24 cellular contexts compared by ENCODE assay signal in the genomic region with DNA sequence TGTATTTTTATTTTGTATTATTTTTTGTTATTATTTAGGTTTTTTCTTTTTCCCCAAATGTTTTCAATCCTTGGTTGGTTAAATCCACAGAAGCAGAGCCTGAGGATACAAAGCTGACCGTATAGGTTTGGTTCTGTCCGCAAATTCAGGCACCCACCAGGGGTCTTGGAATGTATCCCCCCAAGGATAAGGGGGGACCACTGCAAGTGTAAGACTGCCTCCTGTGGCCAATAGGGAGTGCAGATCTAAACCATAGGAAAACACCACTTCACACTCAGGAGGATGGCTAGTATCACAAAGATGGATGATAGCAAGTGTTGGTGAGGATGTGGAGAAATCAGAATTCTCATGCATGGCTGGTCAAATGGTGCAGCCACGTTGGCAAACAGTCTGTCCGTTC. TPM values are rescaled to one million over a fixed set of nuclear protein-coding genes. Genes with fewer than 3 reads are reported as not detected.
DNase-seq lines count a peak whose midpoint lies in the region; TF ChIP-seq lines count a peak whose summit lies in the region.
"Had no signal": no experiment of that assay in that cellular context is flagged by ENCODE, and none has a peak within 500 bp of the region (broad histone marks: within the 10 kb centered on the region; RNA-seq: fewer than 3 reads in every experiment).

No MANE protein-coding gene starts in this region.

- peak; percentile 13 for TF ChIP-seq CTCF in HFF-Myc (IDR thresholded peaks at IDR 0.05; ENCODE audit: low read depth, low read length, missing control alignments)
- peak; percentile 43 for TF ChIP-seq CTCF in brain microvascular endothelial cell (IDR thresholded peaks at IDR 0.05; ENCODE audit: low read depth, low read length, missing control alignments)
- peak; percentile 40 for TF ChIP-seq CTCF in neural progenitor cell (IDR thresholded peaks at IDR 0.05)

- H3K9me3 Mint-ChIP-seq in neural progenitor cell = no peaks in the 10 kb centered on the region
- H3K9me3 Mint-ChIP-seq: activated CD4-positive, alpha-beta T cell treated with anti-CD3 and anti-CD28 coated beads, Interleukin-2, amount 10 ng/mL, durations not matched to agents 7 days and 5 days; activated T-cell treated with anti-CD3 and anti-CD28 coated beads, Interleukin-2, amount 50 U/mL, for 4 hours; CD4-positive, CD25-positive, alpha-beta regulatory T cell; natural killer cell had no signal

- H3K27me3 ChIP-seq in BLaER1 treated with 17β-estradiol and CSF1 and Interleukin-3, amounts not matched to agents 10 nM and 100 nM = no peaks in the 10 kb centered on the region
- H3K27me3 ChIP-seq in brain microvascular endothelial cell (replicated peaks) (no peaks in the 10 kb centered on the region), neural progenitor cell (no peaks in the 10 kb centered on the region), trophoblast cell (ENCODE audit: insufficient read depth, low read length) (no peaks in the 10 kb centered on the region)
- H3K27me3 ChIP-seq: stomach, thyroid gland had no signal

- peaks cover 10% of the 10 kb centered on the region for H3K27me3 Mint-ChIP-seq in neural progenitor cell (ENCODE audit: insufficient read depth, low read depth)
- H3K27me3 Mint-ChIP-seq: activated CD4-positive, alpha-beta T cell treated with anti-CD3 and anti-CD28 coated beads, Interleukin-2, amount 10 ng/mL, durations not matched to agents 7 days and 5 days; CD4-positive, CD25-positive, alpha-beta regulatory T cell had no signal

- no peaks in the 10 kb centered on the region for H3F3A ChIP-seq in neural progenitor cell (ENCODE audit: low read depth)

- H2BK120ac ChIP-seq in trophoblast cell (ENCODE audit: insufficient read depth, low read length, poor library complexity) = no peak overlapping the region

- H3K14ac ChIP-seq in trophoblast cell (ENCODE audit: low read length) = no peak overlapping the region

- no peaks in the 10 kb centered on the region for H3K36me3 ChIP-seq in BLaER1 treated with 17β-estradiol and CSF1 and Interleukin-3, amounts not matched to agents 10 nM and 100 nM
- H3K36me3 ChIP-seq in brain microvascular endothelial cell (replicated peaks) (no peaks in the 10 kb centered on the region), neural progenitor cell (no peaks in the 10 kb centered on the region), trophoblast cell (ENCODE audit: control insufficient read depth in 1 of 2, insufficient read depth in 2 of 2, low read length in 2 of 2) (no peaks in the 10 kb centered on the region)
- H3K36me3 ChIP-seq: thyroid gland had no signal

- no peak overlapping the region for H4K12ac ChIP-seq in trophoblast cell (ENCODE audit: low read depth, low read length)

- H3K18ac ChIP-seq in trophoblast cell (ENCODE audit: low read length) = no peak overlapping the region

- peaks cover 12 to 91% (median 77%) of the 10 kb centered on the region in 10 experiments for H3K4me1 ChIP-seq in BLaER1 treated with 17β-estradiol and CSF1 and Interleukin-3, amounts not matched to agents 10 nM and 100 nM
- no peaks in the 10 kb centered on the region for H3K4me1 ChIP-seq in neural progenitor cell
- H3K4me1 ChIP-seq in trophoblast cell (ENCODE audit: control insufficient read depth in 1 of 2, insufficient read depth in 2 of 2, low read length in 2 of 2) = no peaks in the 10 kb centered on the region

- WGBS in trophoblast cell (ENCODE audit: extremely low coverage, insufficient coverage, insufficient read length) = no CpG with 5 or more reads among the region's 4 CpGs

- H3K4me3 ChIP-seq in BLaER1 treated with 17β-estradiol and CSF1 and Interleukin-3, amounts not matched to agents 10 nM and 100 nM = no peak overlapping the region
- H3K4me3 ChIP-seq in HFF-Myc (replicated peaks; ENCODE audit: low read depth, low read length) (no peak overlapping the region), brain microvascular endothelial cell (ENCODE audit: low read depth, low read length) (no peak overlapping the region), neural progenitor cell (no peak overlapping the region), trophoblast cell (ENCODE audit: low read depth, low read length) (no peak overlapping the region)
- H3K4me3 ChIP-seq: stomach, thyroid gland had no signal

- no peaks in the 10 kb centered on the region for H3K79me1 ChIP-seq in trophoblast cell (ENCODE audit: low read length)

- no peak overlapping the region for H3K4me3 Mint-ChIP-seq in neural progenitor cell
- H3K4me3 Mint-ChIP-seq: activated CD4-positive, alpha-beta T cell treated with anti-CD3 and anti-CD28 coated beads, Interleukin-2, amount 10 ng/mL, durations not matched to agents 7 days and 5 days; activated T-cell treated with anti-CD3 and anti-CD28 coated beads, Interleukin-2, amount 50 U/mL, for 4 hours; CD4-positive, CD25-positive, alpha-beta regulatory T cell; natural killer cell had no signal

- DNase-seq in HFF-Myc (ENCODE audit: extremely low read depth, low read depth) (no peak), brain microvascular endothelial cell (no peak), neural progenitor cell (ENCODE audit: low spot score) (peak; percentile 22), trophoblast cell (no peak), dedifferentiated amniotic fluid mesenchymal stem cell (ENCODE audit: extremely low spot score) (no peak), RPMI8226 (no peak)
- DNase-seq: activated CD4-positive, alpha-beta T cell treated with anti-CD3 and anti-CD28 coated beads, Interleukin-2, amount 10 ng/mL, durations not matched to agents 7 days and 5 days; activated gamma-delta T cell treated with Interleukin-2 at 50 U/mL for 16 hours; activated T-cell treated with anti-CD3 and anti-CD28 coated beads, Interleukin-2, amount 50 U/mL, for 4 hours; CD4-positive, CD25-positive, alpha-beta regulatory T cell; EL; glutamatergic neuron; HCEC 1CT; natural killer cell; NCI-H1417 treated with DMSO at 0.1 percent for 48 hours; NCI-H2081 treated with DMSO at 0.1 percent for 48 hours; NCI-H345; small intestine; stimulated activated CD4-positive, alpha-beta T cell treated with anti-CD3 and anti-CD28 coated beads, Interleukin-1b, Interleukin-23, amount 100 ng/mL, for 48 hours; stimulated activated CD8-positive, alpha-beta memory T cell treated with anti-CD3 and anti-CD28 coated beads, Interleukin-4, amount 100 ng/mL, for 48 hours; stomach; thyroid gland had no signal

- H3K4ac ChIP-seq in trophoblast cell (ENCODE audit: low read depth, low read length) = no peak overlapping the region

- peaks cover 4% of the 10 kb centered on the region for H3K4me1 Mint-ChIP-seq in neural progenitor cell

- H4K8ac ChIP-seq in trophoblast cell (ENCODE audit: low read depth, low read length) = no peak overlapping the region

- no peak overlapping the region for H3K23ac ChIP-seq in trophoblast cell (ENCODE audit: low read length)

- H2BK5ac ChIP-seq in trophoblast cell (ENCODE audit: low read depth, low read length, poor library complexity) = no peak overlapping the region

- no peaks in the 10 kb centered on the region for H3K79me2 ChIP-seq in neural progenitor cell (ENCODE audit: low read depth)
- no peaks in the 10 kb centered on the region for H3K79me2 ChIP-seq in trophoblast cell (ENCODE audit: control insufficient read depth, insufficient read depth, low read length, poor library complexity)

- H2AFZ ChIP-seq in neural progenitor cell (replicated peaks) = no peak overlapping the region
- no peak overlapping the region for H2AFZ ChIP-seq in trophoblast cell (ENCODE audit: insufficient read depth, low read length, poor library complexity)

- no peaks in the 10 kb centered on the region for H3K9me3 ChIP-seq in BLaER1 treated with 17β-estradiol and CSF1 and Interleukin-3, amounts not matched to agents 10 nM and 100 nM (replicated peaks in 1 of 11)
- H3K9me3 ChIP-seq in neural progenitor cell (ENCODE audit: low read depth) (no peaks in the 10 kb centered on the region), trophoblast cell (ENCODE audit: insufficient read depth, low read depth, low read length) (peaks cover under 1% of the 10 kb centered on the region)
- H3K9me3 ChIP-seq: stomach, thyroid gland had no signal

- no peaks in the 10 kb centered on the region for H3K36me3 Mint-ChIP-seq in neural progenitor cell
- H3K36me3 Mint-ChIP-seq: CD4-positive, CD25-positive, alpha-beta regulatory T cell; natural killer cell had no signal

- peak overlapping the region in 4 of 11 experiments; percentile 27 to 50 (median 42); a peak in 5 of 22 replicates for H3K27ac ChIP-seq in BLaER1 treated with 17β-estradiol and CSF1 and Interleukin-3, amounts not matched to agents 10 nM and 100 nM
- H3K27ac ChIP-seq in brain microvascular endothelial cell (no peak overlapping the region), neural progenitor cell (no peak overlapping the region), trophoblast cell (ENCODE audit: low read depth, low read length) (no peak overlapping the region)
- H3K27ac ChIP-seq: KMS-11, stomach, thyroid gland had no signal

- no peak overlapping the region for H2BK12ac ChIP-seq in trophoblast cell (ENCODE audit: low read length)

- no peak overlapping the region for H2AK5ac ChIP-seq in trophoblast cell (ENCODE audit: low read length)

- no peak overlapping the region for H3K9ac ChIP-seq in BLaER1 treated with 17β-estradiol and CSF1 and Interleukin-3, amounts not matched to agents 10 nM and 100 nM
- H3K9ac ChIP-seq in neural progenitor cell (no peak overlapping the region), trophoblast cell (ENCODE audit: low read length) (no peak overlapping the region)
- H3K9ac ChIP-seq: KMS-11 had no signal

- H3K27ac Mint-ChIP-seq in neural progenitor cell = no peak overlapping the region
- H3K27ac Mint-ChIP-seq: activated CD4-positive, alpha-beta T cell treated with anti-CD3 and anti-CD28 coated beads, Interleukin-2, amount 10 ng/mL, durations not matched to agents 7 days and 5 days; natural killer cell had no signal

- H4K20me1 ChIP-seq in BLaER1 treated with 17β-estradiol and CSF1 and Interleukin-3, amounts not matched to agents 10 nM and 100 nM = peaks cover 0 to 45% (median 19%) of the 10 kb centered on the region in 11 experiments; a peak in 10 of 22 replicates
- H4K20me1 ChIP-seq in neural progenitor cell (ENCODE audit: low read depth) = no peaks in the 10 kb centered on the region

- no peak overlapping the region for H4K91ac ChIP-seq in trophoblast cell (ENCODE audit: low read depth, low read length)

- in situ Hi-C loops in brain microvascular endothelial cell (cut with HindIII; ENCODE audit: low pct_ligation_motif_present, low sequenced_read_pairs) = no loop called here

- H3K4me2 ChIP-seq in BLaER1 treated with 17β-estradiol and CSF1 and Interleukin-3, amounts not matched to agents 10 nM and 100 nM = peak overlapping the region in 8 of 11 experiments; percentile 40 to 67 (median 54); a peak in 16 of 22 replicates
- H3K4me2 ChIP-seq in neural progenitor cell (no peak overlapping the region), trophoblast cell (ENCODE audit: low read length) (no peak overlapping the region)
- H3K4me2 ChIP-seq: KMS-11 had no signal

RNA-seq across cellular contexts. Expression of gene CPT1A, which starts 20.0 kb away (rescaled TPM):
- total RNA-seq in neural progenitor cell (ENCODE audit: low replicate concordance) = 0.64 and 0.90 TPM in 2 replicates
- 0.17 and 0.21 TPM in 2 replicates for polyA plus RNA-seq in trophoblast cell (2013)

Comparison
In these comparisons a context has a peak if more than half of its experiments do, and no peak if none do; other contexts are left out.
1. H3K4me2 ChIP-seq: peak in BLaER1 treated with 17β-estradiol and CSF1 and Interleukin-3, amounts not matched to agents 10 nM and 100 nM (8 of 11); none in neural progenitor cell (single experiment) and trophoblast cell (single experiment).
2. Peak in every context shown above with its lines, with median percentiles within 50 percentile points of each other: CTCF ChIP-seq.